1 cellular context compared by ENCODE assay signal in genomic region chr1:53093778-53094532, GRCh38.
TF ChIP-seq lines count a peak whose summit lies in the region.

No MANE protein-coding gene starts in this region.

TF ChIP-seq in WTC11, 78 proteins besides CTCF, POLR2A, EP300 and RAD21 (continued from another document):
- no peak for TF ChIP-seq E2F4 (CRISPR knock-in tag; IDR thresholded peaks at IDR 0.05; ENCODE audit: borderline replicate concordance, low read depth)
- TF ChIP-seq CBFB (CRISPR knock-in tag; IDR thresholded peaks at IDR 0.05; ENCODE audit: low read depth), result no peak
- TF ChIP-seq ZNF532 (CRISPR knock-in tag; IDR thresholded peaks at IDR 0.05; ENCODE audit: borderline replicate concordance), result no peak
- no peak for TF ChIP-seq SMAD3 (CRISPR knock-in tag; IDR thresholded peaks at IDR 0.05; ENCODE audit: borderline replicate concordance)
